Comparison of ENCODE assay signal across 16 cellular contexts in genomic region chr17:28346199-28346580, GRCh38. TPM values are rescaled to one million over a fixed set of nuclear protein-coding genes. Genes with fewer than 3 reads are reported as not detected.
DNase-seq lines count a peak whose midpoint lies in the region; ATAC-seq, FAIRE-seq and TF ChIP-seq lines count a peak whose summit lies in the region.
"Had no signal": no experiment of that assay in that cellular context is flagged by ENCODE, and none has a peak within 500 bp of the region (broad histone marks: within the 10 kb centered on the region; RNA-seq: fewer than 3 reads in every experiment).

No MANE protein-coding gene starts in this region.

- H3K9me3 ChIP-seq in heart right ventricle (no peaks in the 10 kb centered on the region), HepG2 (ENCODE audit: low read length) (no peaks in the 10 kb centered on the region), upper lobe of right lung (no peaks in the 10 kb centered on the region)
- H3K9me3 ChIP-seq: BE2C, prostate gland had no signal

- TF ChIP-seq EP300 in HepG2 (IDR thresholded peaks at IDR 0.05; ENCODE audit: low read depth in 2 of 2, low read length in 2 of 2) (no peak), HepG2 (CRISPR knock-in tag; IDR thresholded peaks at IDR 0.05; ENCODE audit: borderline replicate concordance) (no peak)

- DNase-seq in heart right ventricle (no peak), left ventricle myocardium superior (no peak), astrocyte of the hippocampus (ENCODE audit: low read depth, low spot score) (peak; percentile 69), HepG2 (ENCODE audit: low spot score) (no peak), upper lobe of right lung (peak; percentile 4), retina (no peak), NCI-H446 (lab: John Stamatoyannopoulos, UW) (no peak)
- DNase-seq: BE2C; NCI-H2081 treated with DMSO at 0.1 percent for 48 hours; stimulated activated CD4-positive, alpha-beta T cell treated with anti-CD3 and anti-CD28 coated beads, Interleukin-2, amount 100 ng/mL, for 48 hours had no signal

- WGBS in heart right ventricle, 2 donors: 75 to 85% methylated on average over 2 of the region's 2 CpGs
- WGBS in HepG2 (ENCODE audit: low lambda C conversion rate): 98% methylated on average over 2 of the region's 2 CpGs

- in situ Hi-C loops in HepG2 (cut with HindIII; ENCODE audit: extremely low pct_ligation_motif_present, low pct_unique_long_range_greater_than_20kb): no loop called here

- no peak for TF ChIP-seq RAD21 in HepG2 (CRISPR knock-in tag; IDR thresholded peaks at IDR 0.05)

- intact Hi-C loops in heart right ventricle (cut with DNase I) (no loop called here), left ventricle myocardium superior (cut with micrococcal nuclease) (no loop called here), HepG2 (cut with micrococcal nuclease; ENCODE audit: unreplicated experiment) (loop anchor here (5.0 kb wide), 1 partner anchor 114 kb away; no protein-coding TSS in a partner anchor), upper lobe of right lung (cut with DNase I) (no loop called here)

- ATAC-seq in heart right ventricle (no peak), left ventricle myocardium superior (no peak), HepG2 (no peak), upper lobe of right lung (no peak), GM18907 (IDR thresholded peaks at IDR 0.05; ENCODE audit: unreplicated experiment) (no peak)
- ATAC-seq: stimulated activated effector memory CD8-positive, alpha-beta T cell treated with anti-CD3 and anti-CD28 coated beads, Interleukin-12 subunit alpha, Interleukin-12 subunit beta, amount 100 ng/mL, for 72 hours had no signal

- H3K36me3 ChIP-seq in heart right ventricle (peaks cover 8 to 100% (median 87%) of the 10 kb centered on the region in 9 donors), HepG2 (replicated peaks in 1 of 2; ENCODE audit: control insufficient read depth in 1 of 2, insufficient read depth in 2 of 2, low read length in 2 of 2) (peaks cover 31 to 74% of the 10 kb centered on the region in 2 experiments), upper lobe of right lung (peaks cover 100% of the 10 kb centered on the region)
- H3K36me3 ChIP-seq: BE2C had no signal

- FAIRE-seq in HepG2 (lab: Jason Lieb, UNC): no peak
- FAIRE-seq: H1 had no signal

- no peak overlapping the region for H2AFZ ChIP-seq in HepG2 (ENCODE audit: low read length)

- CTCF ChIA-PET in HepG2 (lab: Yijun Ruan, JAX; ENCODE audit: low intra/inter-chr PET ratio, low total read pairs): interaction anchor here (1.2 kb wide), 1 partner anchor 70 kb away, joined by 4 read pairs; no protein-coding TSS in a partner anchor

- H3K4me3 ChIP-seq in heart right ventricle (no peak overlapping the region), HepG2 (replicated peaks in 1 of 3; ENCODE audit: insufficient read depth in 1 of 3, low read depth in 2 of 3, low read length in 3 of 3) (no peak overlapping the region), upper lobe of right lung (no peak overlapping the region)
- H3K4me3 ChIP-seq: prostate gland had no signal

- no TSS peak for BruUV-seq in HepG2 (replicated peaks; lab: Mats Ljungman, UMichigan)

- H3K27ac ChIP-seq in heart right ventricle (peak overlapping the region in 9 of 10 donors; percentile 4 to 74 (median 34)), HepG2 (ENCODE audit: extremely low read length, insufficient read depth, low read length) (peak overlapping the region; percentile 43), upper lobe of right lung (peak overlapping the region; percentile 8)
- H3K27ac ChIP-seq: prostate gland had no signal

- no peaks in the 10 kb centered on the region for H4K20me1 ChIP-seq in HepG2 (ENCODE audit: insufficient read depth, low read length)

- H3K27me3 ChIP-seq in heart right ventricle (no peaks in the 10 kb centered on the region), HepG2 (ENCODE audit: control insufficient read depth in 1 of 2, insufficient read depth in 2 of 2, low read length in 2 of 2) (no peaks in the 10 kb centered on the region), upper lobe of right lung (no peaks in the 10 kb centered on the region)
- H3K27me3 ChIP-seq: BE2C had no signal

- H3K79me2 ChIP-seq in HepG2 (ENCODE audit: insufficient read depth, low read length): no peaks in the 10 kb centered on the region

- TF ChIP-seq POLR2A in HepG2 (IDR thresholded peaks at IDR 0.05; ENCODE audit: insufficient read depth in 1 of 2, low read depth in 2 of 2, low read length in 2 of 2): no peak

- H3K4me1 ChIP-seq in heart right ventricle (peaks cover 15 to 56% (median 34%) of the 10 kb centered on the region in 9 donors), HepG2 (ENCODE audit: insufficient read depth, low read length) (peaks cover 26% of the 10 kb centered on the region), upper lobe of right lung (peaks cover 15% of the 10 kb centered on the region)
- H3K4me1 ChIP-seq: BE2C, prostate gland had no signal

- POLR2A ChIA-PET in HepG2 (lab: Yijun Ruan, JAX): interaction anchor here (0.9 to 5.7 kb wide), 8 partner anchors 11 to 142 kb away, joined by 3 to 68 read pairs (median 14); partner anchors contain the start of genes IFT20, POLDIP2, SLC46A1 and TMEM97

- H3K4me2 ChIP-seq in HepG2 (ENCODE audit: low read depth, low read length): peak overlapping the region; percentile 21; the same call in 1 of the 2 replicates

- H3K9ac ChIP-seq in HepG2 (ENCODE audit: insufficient read depth, low read depth, low read length): 0 out of 2 replicates have a peak overlapping the region, but pooled peaks have one; percentile 9

- TF ChIP-seq CTCF in heart right ventricle (IDR thresholded peaks at IDR 0.05) (no peak), HepG2 (CRISPR knock-in tag; IDR thresholded peaks at IDR 0.05) (no peak), upper lobe of right lung (IDR thresholded peaks at IDR 0.05) (no peak)

RNA-seq across cellular contexts. Expression of gene TNFAIP1, which starts 10.6 kb away (rescaled TPM):
- 10 to 100 TPM; 33.0 to 87.6 (median 45.8) TPM for total RNA-seq in heart right ventricle
- polyA plus RNA-seq in heart right ventricle: 10 to 100 TPM; 15.1 to 33.8 TPM
- total RNA-seq in left ventricle myocardium superior: 32.6 TPM
- 17.5 and 18.7 TPM in 2 replicates for total RNA-seq in HepG2 (2016; rRNA removed; fragmentation: Illumina TruSeq; extraction: Trizol)
- total RNA-seq in HepG2 (2016; cell fraction: cytosol; rRNA removed; fragmentation: Illumina TruSeq; extraction: Trizol; ENCODE audit: low read depth): 3.0 and 3.3 TPM in 2 replicates
- total RNA-seq in HepG2 (2016; cell fraction: insoluble cytoplasmic fraction; rRNA removed; fragmentation: Illumina TruSeq; extraction: Trizol): 17.6 and 18.0 TPM in 2 replicates
- 10.3 and 13.6 TPM in 2 replicates for total RNA-seq in HepG2 (2016; cell fraction: membrane; rRNA removed; fragmentation: Illumina TruSeq; extraction: Trizol)
- total RNA-seq in HepG2 (2016; cell fraction: nucleus; rRNA removed; fragmentation: Illumina TruSeq; extraction: Trizol): 10.7 and 12.2 TPM in 2 replicates
- polyA plus RNA-seq in HepG2 (2011; rRNA removed): 40.6 and 42.8 TPM in 2 replicates
- polyA plus RNA-seq in HepG2 (2011; cell fraction: cytosol; rRNA removed): 26.7 and 28.6 TPM in 2 replicates
- 42.5 and 48.1 TPM in 2 replicates for polyA plus RNA-seq in HepG2 (2011; cell fraction: nucleus; rRNA removed)
- 16.3 and 24.4 TPM in 2 replicates for polyA plus RNA-seq in HepG2 (2012)
- 3.2 and 5.3 TPM in 2 replicates for polyA plus RNA-seq in HepG2 (2016; cell fraction: cytosol; fragmentation: Illumina TruSeq; extraction: Trizol; ENCODE audit: low read depth)
- polyA plus RNA-seq in HepG2 (2016; cell fraction: insoluble cytoplasmic fraction; fragmentation: Illumina TruSeq; extraction: Trizol; ENCODE audit: low read depth): 18.4 and 21.2 TPM in 2 replicates
- 8.2 and 8.8 TPM in 2 replicates for polyA plus RNA-seq in HepG2 (2016; cell fraction: membrane; fragmentation: Illumina TruSeq; extraction: Trizol; ENCODE audit: low read depth)
- 17.9 and 19.3 TPM in 2 replicates for polyA plus RNA-seq in HepG2 (2016; cell fraction: nucleus; fragmentation: Illumina TruSeq; extraction: Trizol; ENCODE audit: insufficient read depth, low read depth)
- 67.1 and 165 TPM in 2 replicates for polyA minus RNA-seq in HepG2 (2011; rRNA and poly(A)+ RNA removed; ENCODE audit: low replicate concordance)
- 30.3 and 32.2 TPM in 2 replicates for polyA minus RNA-seq in HepG2 (2011; cell fraction: cytosol; rRNA and poly(A)+ RNA removed)
- polyA minus RNA-seq in HepG2 (2011; cell fraction: nucleus; rRNA and poly(A)+ RNA removed): 20.6 and 26.7 TPM in 2 replicates
- 82.7 TPM for total RNA-seq in upper lobe of right lung

RNA-seq across cellular contexts. Expression of gene IFT20, which starts 10.9 kb away (rescaled TPM):
- total RNA-seq in heart right ventricle (10 to 100 TPM in 7 of 10 donors, 1 to 10 TPM in 3; 8.5 to 15.4 (median 10.8) TPM), left ventricle myocardium superior (12.5 TPM), HepG2 (2016; rRNA removed; fragmentation: Illumina TruSeq; extraction: Trizol) (23.4 and 28.0 TPM in 2 replicates), upper lobe of right lung (33.3 TPM)
- polyA plus RNA-seq in heart right ventricle (10 to 100 TPM; 16.8 to 38.2 TPM), HepG2 (2011; rRNA removed) (33.9 and 37.8 TPM in 2 replicates)
- 49.6 and 59.0 TPM in 2 replicates for total RNA-seq in HepG2 (2016; cell fraction: cytosol; rRNA removed; fragmentation: Illumina TruSeq; extraction: Trizol; ENCODE audit: low read depth)
- 22.8 and 29.8 TPM in 2 replicates for total RNA-seq in HepG2 (2016; cell fraction: insoluble cytoplasmic fraction; rRNA removed; fragmentation: Illumina TruSeq; extraction: Trizol)
- 51.8 and 54.0 TPM in 2 replicates for total RNA-seq in HepG2 (2016; cell fraction: membrane; rRNA removed; fragmentation: Illumina TruSeq; extraction: Trizol)
- total RNA-seq in HepG2 (2016; cell fraction: nucleus; rRNA removed; fragmentation: Illumina TruSeq; extraction: Trizol): 22.4 and 24.3 TPM in 2 replicates
- 23.5 and 23.7 TPM in 2 replicates for polyA plus RNA-seq in HepG2 (2011; cell fraction: cytosol; rRNA removed)
- 39.0 and 42.0 TPM in 2 replicates for polyA plus RNA-seq in HepG2 (2011; cell fraction: nucleus; rRNA removed)
- 22.5 and 25.6 TPM in 2 replicates for polyA plus RNA-seq in HepG2 (2012)
- 50.1 and 61.3 TPM in 2 replicates for polyA plus RNA-seq in HepG2 (2016; cell fraction: cytosol; fragmentation: Illumina TruSeq; extraction: Trizol; ENCODE audit: low read depth)
- polyA plus RNA-seq in HepG2 (2016; cell fraction: insoluble cytoplasmic fraction; fragmentation: Illumina TruSeq; extraction: Trizol; ENCODE audit: low read depth): 21.7 and 23.6 TPM in 2 replicates
- 44.5 and 49.9 TPM in 2 replicates for polyA plus RNA-seq in HepG2 (2016; cell fraction: membrane; fragmentation: Illumina TruSeq; extraction: Trizol; ENCODE audit: low read depth)
- 39.5 and 42.9 TPM in 2 replicates for polyA plus RNA-seq in HepG2 (2016; cell fraction: nucleus; fragmentation: Illumina TruSeq; extraction: Trizol; ENCODE audit: insufficient read depth, low read depth)
- polyA minus RNA-seq in HepG2 (2011; rRNA and poly(A)+ RNA removed; ENCODE audit: low replicate concordance): 13.0 and 13.9 TPM in 2 replicates
- polyA minus RNA-seq in HepG2 (2011; cell fraction: cytosol; rRNA and poly(A)+ RNA removed): 5.7 and 7.1 TPM in 2 replicates
- polyA minus RNA-seq in HepG2 (2011; cell fraction: nucleus; rRNA and poly(A)+ RNA removed): 14.9 and 18.4 TPM in 2 replicates

RNA-seq across cellular contexts. Expression of gene POLDIP2, which starts 11.1 kb away (rescaled TPM):
- total RNA-seq in heart right ventricle (100 to 1,000 TPM; 144 to 176 (median 160) TPM), left ventricle myocardium superior (157 TPM), HepG2 (2016; rRNA removed; fragmentation: Illumina TruSeq; extraction: Trizol) (114 and 127 TPM in 2 replicates), upper lobe of right lung (55.3 TPM)
- polyA plus RNA-seq in heart right ventricle (100 to 1,000 TPM in 1 of 2 donors, 10 to 100 TPM in 1; 66.4 to 149 TPM), HepG2 (2011; rRNA removed) (85.9 and 86.0 TPM in 2 replicates)
- total RNA-seq in HepG2 (2016; cell fraction: cytosol; rRNA removed; fragmentation: Illumina TruSeq; extraction: Trizol; ENCODE audit: low read depth): 63.3 and 67.3 TPM in 2 replicates
- 112 and 115 TPM in 2 replicates for total RNA-seq in HepG2 (2016; cell fraction: insoluble cytoplasmic fraction; rRNA removed; fragmentation: Illumina TruSeq; extraction: Trizol)
- total RNA-seq in HepG2 (2016; cell fraction: membrane; rRNA removed; fragmentation: Illumina TruSeq; extraction: Trizol): 118 and 133 TPM in 2 replicates
- 47.1 and 53.4 TPM in 2 replicates for total RNA-seq in HepG2 (2016; cell fraction: nucleus; rRNA removed; fragmentation: Illumina TruSeq; extraction: Trizol)
- 82.5 and 91.5 TPM in 2 replicates for polyA plus RNA-seq in HepG2 (2011; cell fraction: cytosol; rRNA removed)
- polyA plus RNA-seq in HepG2 (2011; cell fraction: nucleus; rRNA removed): 40.8 and 49.4 TPM in 2 replicates
- 60.2 and 73.0 TPM in 2 replicates for polyA plus RNA-seq in HepG2 (2012)
- 78.3 and 93.1 TPM in 2 replicates for polyA plus RNA-seq in HepG2 (2016; cell fraction: cytosol; fragmentation: Illumina TruSeq; extraction: Trizol; ENCODE audit: low read depth)
- polyA plus RNA-seq in HepG2 (2016; cell fraction: insoluble cytoplasmic fraction; fragmentation: Illumina TruSeq; extraction: Trizol; ENCODE audit: low read depth): 128 and 147 TPM in 2 replicates
- polyA plus RNA-seq in HepG2 (2016; cell fraction: membrane; fragmentation: Illumina TruSeq; extraction: Trizol; ENCODE audit: low read depth): 120 and 126 TPM in 2 replicates
- 79.9 and 84.9 TPM in 2 replicates for polyA plus RNA-seq in HepG2 (2016; cell fraction: nucleus; fragmentation: Illumina TruSeq; extraction: Trizol; ENCODE audit: insufficient read depth, low read depth)
- polyA minus RNA-seq in HepG2 (2011; rRNA and poly(A)+ RNA removed; ENCODE audit: low replicate concordance): 108 and 190 TPM in 2 replicates
- polyA minus RNA-seq in HepG2 (2011; cell fraction: cytosol; rRNA and poly(A)+ RNA removed): 42.1 and 47.7 TPM in 2 replicates
- 22.0 and 26.2 TPM in 2 replicates for polyA minus RNA-seq in HepG2 (2011; cell fraction: nucleus; rRNA and poly(A)+ RNA removed)

RNA-seq across cellular contexts. Expression of gene SEBOX, which starts 18.8 kb away (rescaled TPM):
- total RNA-seq in heart right ventricle (not detected), left ventricle myocardium superior (not detected), HepG2 (2016; rRNA removed; fragmentation: Illumina TruSeq; extraction: Trizol) (not detected in 2 replicates), upper lobe of right lung (not detected)
- polyA plus RNA-seq in heart right ventricle (not detected), HepG2 (2011; rRNA removed) (not detected in 2 replicates)
- total RNA-seq in HepG2 (2016; cell fraction: cytosol; rRNA removed; fragmentation: Illumina TruSeq; extraction: Trizol; ENCODE audit: low read depth): not detected in 2 replicates
- not detected in 2 replicates for total RNA-seq in HepG2 (2016; cell fraction: insoluble cytoplasmic fraction; rRNA removed; fragmentation: Illumina TruSeq; extraction: Trizol)
- total RNA-seq in HepG2 (2016; cell fraction: membrane; rRNA removed; fragmentation: Illumina TruSeq; extraction: Trizol): not detected in 2 replicates
- not detected in 2 replicates for total RNA-seq in HepG2 (2016; cell fraction: nucleus; rRNA removed; fragmentation: Illumina TruSeq; extraction: Trizol)
- not detected in 2 replicates for polyA plus RNA-seq in HepG2 (2011; cell fraction: cytosol; rRNA removed)
- 0.43 TPM in 1 of 2 replicates, not detected in the other for polyA plus RNA-seq in HepG2 (2011; cell fraction: nucleus; rRNA removed)
- not detected in 2 replicates for polyA plus RNA-seq in HepG2 (2012)
- polyA plus RNA-seq in HepG2 (2016; cell fraction: cytosol; fragmentation: Illumina TruSeq; extraction: Trizol; ENCODE audit: low read depth): not detected in 2 replicates
- not detected in 2 replicates for polyA plus RNA-seq in HepG2 (2016; cell fraction: insoluble cytoplasmic fraction; fragmentation: Illumina TruSeq; extraction: Trizol; ENCODE audit: low read depth)
- polyA plus RNA-seq in HepG2 (2016; cell fraction: membrane; fragmentation: Illumina TruSeq; extraction: Trizol; ENCODE audit: low read depth): not detected in 2 replicates
- not detected in 2 replicates for polyA plus RNA-seq in HepG2 (2016; cell fraction: nucleus; fragmentation: Illumina TruSeq; extraction: Trizol; ENCODE audit: insufficient read depth, low read depth)
- polyA minus RNA-seq in HepG2 (2011; rRNA and poly(A)+ RNA removed; ENCODE audit: low replicate concordance): 0.34 TPM in 1 of 2 replicates, not detected in the other
- polyA minus RNA-seq in HepG2 (2011; cell fraction: cytosol; rRNA and poly(A)+ RNA removed): not detected in 2 replicates
- polyA minus RNA-seq in HepG2 (2011; cell fraction: nucleus; rRNA and poly(A)+ RNA removed): not detected in 2 replicates
- total RNA-seq: Daoy, H1, mesenteric fat pad, prostate gland had no signal
- polyA plus RNA-seq: H1 had no signal

RNA-seq across cellular contexts. Expression of gene VTN, which starts 23.9 kb away (rescaled TPM):
- total RNA-seq in heart right ventricle: 100 to 1,000 TPM in 1 of 10 donors, 10 to 100 TPM in 9; 44.8 to 121 (median 67.0) TPM
- polyA plus RNA-seq in heart right ventricle: 10 to 100 TPM; 26.3 to 27.8 TPM
- 38.1 TPM for total RNA-seq in left ventricle myocardium superior
- 43.9 and 108 TPM in 2 replicates for total RNA-seq in HepG2 (2016; rRNA removed; fragmentation: Illumina TruSeq; extraction: Trizol)
- 11.6 and 13.5 TPM in 2 replicates for total RNA-seq in HepG2 (2016; cell fraction: cytosol; rRNA removed; fragmentation: Illumina TruSeq; extraction: Trizol; ENCODE audit: low read depth)
- total RNA-seq in HepG2 (2016; cell fraction: insoluble cytoplasmic fraction; rRNA removed; fragmentation: Illumina TruSeq; extraction: Trizol): 42.5 and 110 TPM in 2 replicates
- 21.9 and 23.9 TPM in 2 replicates for total RNA-seq in HepG2 (2016; cell fraction: membrane; rRNA removed; fragmentation: Illumina TruSeq; extraction: Trizol)
- 103 and 124 TPM in 2 replicates for total RNA-seq in HepG2 (2016; cell fraction: nucleus; rRNA removed; fragmentation: Illumina TruSeq; extraction: Trizol)
- polyA plus RNA-seq in HepG2 (2011; rRNA removed): 131 and 230 TPM in 2 replicates
- polyA plus RNA-seq in HepG2 (2011; cell fraction: cytosol; rRNA removed): 124 and 146 TPM in 2 replicates
- polyA plus RNA-seq in HepG2 (2011; cell fraction: nucleus; rRNA removed): 140 and 166 TPM in 2 replicates
- 284 and 339 TPM in 2 replicates for polyA plus RNA-seq in HepG2 (2012)
- 22.3 and 24.7 TPM in 2 replicates for polyA plus RNA-seq in HepG2 (2016; cell fraction: cytosol; fragmentation: Illumina TruSeq; extraction: Trizol; ENCODE audit: low read depth)
- polyA plus RNA-seq in HepG2 (2016; cell fraction: insoluble cytoplasmic fraction; fragmentation: Illumina TruSeq; extraction: Trizol; ENCODE audit: low read depth): 46.3 and 58.2 TPM in 2 replicates
- 29.7 and 32.6 TPM in 2 replicates for polyA plus RNA-seq in HepG2 (2016; cell fraction: membrane; fragmentation: Illumina TruSeq; extraction: Trizol; ENCODE audit: low read depth)
- polyA plus RNA-seq in HepG2 (2016; cell fraction: nucleus; fragmentation: Illumina TruSeq; extraction: Trizol; ENCODE audit: insufficient read depth, low read depth): 199 and 223 TPM in 2 replicates
- polyA minus RNA-seq in HepG2 (2011; rRNA and poly(A)+ RNA removed; ENCODE audit: low replicate concordance): 37.6 and 134 TPM in 2 replicates
- 45.8 and 97.8 TPM in 2 replicates for polyA minus RNA-seq in HepG2 (2011; cell fraction: cytosol; rRNA and poly(A)+ RNA removed)
- 30.3 and 66.1 TPM in 2 replicates for polyA minus RNA-seq in HepG2 (2011; cell fraction: nucleus; rRNA and poly(A)+ RNA removed)
- total RNA-seq in upper lobe of right lung: 1.3 TPM
- total RNA-seq: Daoy, H1 had no signal

Comparison
In these comparisons a context has a peak if more than half of its experiments do, and no peak if none do; other contexts are left out.
1. DNase-seq: peak in astrocyte of the hippocampus (single experiment) and upper lobe of right lung (single experiment); none in heart right ventricle (0 of 2), left ventricle myocardium superior (single experiment), HepG2 (single experiment), retina (single experiment) and NCI-H446 (0 of 2).
2. Peak in every context shown above with its lines, with median percentiles within 50 percentile points of each other: H3K27ac ChIP-seq.